27 cellular contexts compared by ENCODE assay signal in genomic region chr18:35324926-35325655, GRCh38. TPM values are rescaled to one million over a fixed set of nuclear protein-coding genes. Genes with fewer than 3 reads are reported as not detected.
DNase-seq lines count a peak whose midpoint lies in the region; ATAC-seq, FAIRE-seq and TF ChIP-seq lines count a peak whose summit lies in the region.
"Had no signal": no experiment of that assay in that cellular context is flagged by ENCODE, and none has a peak within 500 bp of the region (broad histone marks: within the 10 kb centered on the region; RNA-seq: fewer than 3 reads in every experiment).

No MANE protein-coding gene starts in this region.

- H3K36me3 ChIP-seq in endothelial cell of umbilical vein (ENCODE audit: control insufficient read depth in 2 of 2, extremely low read depth in 1 of 2, insufficient read depth in 2 of 2, low read length in 2 of 2) = no peaks in the 10 kb centered on the region
- no peaks in the 10 kb centered on the region for H3K36me3 ChIP-seq in mesodermal cell (ENCODE audit: control insufficient read depth, insufficient read depth, low read length)
- H3K36me3 ChIP-seq: colonic mucosa, ovary, spleen, suprapubic skin had no signal

- no peaks in the 10 kb centered on the region for H3K27me3 ChIP-seq in endothelial cell of umbilical vein (ENCODE audit: control insufficient read depth in 2 of 2, insufficient read depth in 2 of 2, low read length in 2 of 2)
- H3K27me3 ChIP-seq: colonic mucosa, ovary, spleen, suprapubic skin had no signal

- dilution Hi-C loops in endothelial cell of umbilical vein (cut with MboI; ENCODE audit: extremely low pct_ligation_motif_present, low sequenced_read_pairs) = no loop called here

- H3K9ac ChIP-seq in endothelial cell of umbilical vein (replicated peaks; ENCODE audit: extremely low read depth, insufficient read depth, low read length) = no peak overlapping the region

- H2AFZ ChIP-seq in endothelial cell of umbilical vein (ENCODE audit: low read depth, low read length) = peak overlapping the region; percentile 48

- intact Hi-C loops in endothelial cell of umbilical vein (cut with micrococcal nuclease) = no loop called here

- POLR2A ChIA-PET in endothelial cell of umbilical vein (lab: Charles Lee) = no interaction called here

- no peaks in the 10 kb centered on the region for H4K20me1 ChIP-seq in endothelial cell of umbilical vein (replicated peaks; ENCODE audit: control insufficient read depth, extremely low read depth, insufficient read depth, low read length)

- H3K4me3 ChIP-seq in endothelial cell of umbilical vein (replicated peaks in 1 of 3; ENCODE audit: insufficient read depth in 1 of 3, low read depth in 1 of 3, low read length in 3 of 3) (no peak overlapping the region), mesodermal cell (ENCODE audit: extremely low read depth, insufficient read depth, low read length, poor library complexity, severe bottlenecking) (no peak overlapping the region), coronary artery (no peak overlapping the region)
- H3K4me3 ChIP-seq: colonic mucosa, ovary, spleen, suprapubic skin had no signal

- ATAC-seq in GM21723 (IDR thresholded peaks at IDR 0.05; ENCODE audit: unreplicated experiment) = no peak
- no peak for ATAC-seq in GM21526 (IDR thresholded peaks at IDR 0.05; ENCODE audit: low FRiP score, unreplicated experiment)
- ATAC-seq: left colon; stimulated activated naive B cell treated with anti-CD40 and anti-IgM and Interleukin-4, amounts not matched to agents 10 μg/mL and 1 μg/mL and 100 μg/mL, for 72 hours had no signal

- no CpG with 5 or more reads among the region's 2 CpGs for WGBS in mesodermal cell (ENCODE audit: insufficient coverage in 2 of 2), 2 experiments

- peak overlapping the region; percentile 18 for H3K4me2 ChIP-seq in endothelial cell of umbilical vein (ENCODE audit: insufficient read depth, low read length)

- no peaks in the 10 kb centered on the region for H3K79me2 ChIP-seq in endothelial cell of umbilical vein (ENCODE audit: control insufficient read depth, insufficient read depth, low read length)

- H3K4me1 ChIP-seq in endothelial cell of umbilical vein (ENCODE audit: control insufficient read depth, extremely low read depth, insufficient read depth, low read length) (peaks cover 7% of the 10 kb centered on the region), mesodermal cell (ENCODE audit: control insufficient read depth, insufficient read depth, low read length, poor library complexity, severe bottlenecking) (peaks cover 7% of the 10 kb centered on the region)
- H3K4me1 ChIP-seq: colonic mucosa, spleen, suprapubic skin had no signal

- TF ChIP-seq CTCF in endothelial cell of umbilical vein (IDR thresholded peaks at IDR 0.05; ENCODE audit: extremely low read depth in 1 of 2, insufficient read depth in 1 of 2, low read depth in 1 of 2, low read length in 2 of 2) (no peak), coronary artery (IDR thresholded peaks at IDR 0.05) (no peak)

- DNase-seq in ELF-1 (ENCODE audit: low read depth, low spot score) (peak; percentile 34), NCI-H69 (lab: John Stamatoyannopoulos, UW) (peak; percentile 72), endothelial cell of umbilical vein (ENCODE audit: low read depth, low spot score) (peak; percentile 50), coronary artery (ENCODE audit: low spot score) (no peak), NCI-H446 (lab: John Stamatoyannopoulos, UW) (no peak)
- DNase-seq: activated CD4-positive, CD25-positive, alpha-beta regulatory T cell treated with anti-CD3 and anti-CD28 coated beads, Interleukin-2, amount 50 U/mL, for 72 hours; activated gamma-delta T cell treated with Interleukin-2 at 50 U/mL for 16 hours; activated T-cell treated with anti-CD3 and anti-CD28 coated beads, Interleukin-2, amount 50 U/mL, for 24 hours; colonic mucosa; DMS53; Kasumi-1; left colon; naive B cell; NCI-H1694; ovary; retina; RPMI8226; spleen; stimulated activated CD4-positive, alpha-beta T cell treated with anti-CD3 and anti-CD28 coated beads, Interleukin-2, amount 100 ng/mL, for 48 hours; stimulated activated naive B cell treated with anti-CD40 and anti-IgM and Interleukin-4, amounts not matched to agents 10 μg/mL and 1 μg/mL and 100 μg/mL, for 72 hours; T-helper 1 cell had no signal

- no peaks in the 10 kb centered on the region for H3K9me1 ChIP-seq in endothelial cell of umbilical vein (replicated peaks; ENCODE audit: control insufficient read depth, extremely low read depth, insufficient read depth, low read length)

- no TSS peak for BruUV-seq in endothelial cell of umbilical vein (replicated peaks; lab: Mats Ljungman, UMichigan)

- FAIRE-seq in endothelial cell of umbilical vein (lab: Jason Lieb, UNC) = no peak
- FAIRE-seq: GM12891, HTR-8/SVneo had no signal

- H3K9me3 ChIP-seq in endothelial cell of umbilical vein (replicated peaks; ENCODE audit: control insufficient read depth, insufficient read depth, low read length) (no peaks in the 10 kb centered on the region), mesodermal cell (ENCODE audit: control insufficient read depth, low read length) (no peaks in the 10 kb centered on the region)
- H3K9me3 ChIP-seq: colonic mucosa, ovary, suprapubic skin had no signal

- CTCF ChIA-PET in endothelial cell of umbilical vein (lab: Charles Lee) = interaction anchor here (0.7 to 0.9 kb wide), 2 partner anchors 9 to 30 kb away, joined by 3 to 4 read pairs; no protein-coding TSS in a partner anchor

- peak overlapping the region; percentile 7 for H3K27ac ChIP-seq in endothelial cell of umbilical vein (ENCODE audit: insufficient read depth, low read depth, low read length)
- H3K27ac ChIP-seq in mesodermal cell (ENCODE audit: low read depth, low read length, severe bottlenecking) = peak overlapping the region; percentile 33
- no peak overlapping the region for H3K27ac ChIP-seq in coronary artery
- H3K27ac ChIP-seq: colonic mucosa, ovary, spleen, suprapubic skin had no signal

- no peak for TF ChIP-seq POLR2A in endothelial cell of umbilical vein (IDR thresholded peaks at IDR 0.05; ENCODE audit: low read depth, low read length)

TF ChIP-seq in endothelial cell of umbilical vein, 7 proteins besides CTCF, POLR2A, EP300 and RAD21:
- TF ChIP-seq POLR2AphosphoS5 (IDR thresholded peaks at IDR 0.05; ENCODE audit: insufficient read depth, low read depth, low read length) (no peak), MAX (IDR thresholded peaks at IDR 0.05; ENCODE audit: insufficient read depth, insufficient read length) (no peak), GATA2 (IDR thresholded peaks at IDR 0.05; ENCODE audit: insufficient read depth, insufficient read length, low read depth, low read length) (no peak), FOS (IDR thresholded peaks at IDR 0.05; ENCODE audit: borderline replicate concordance, insufficient read depth, low read length) (peak; percentile 4), EZH2 (IDR thresholded peaks at IDR 0.05; ENCODE audit: borderline replicate concordance, low read depth, low read length, severe bottlenecking) (no peak), JUN (IDR thresholded peaks at IDR 0.05; ENCODE audit: borderline replicate concordance, insufficient read depth, insufficient read length, low read depth) (peak; percentile 3)

RNA-seq across cellular contexts. Expression of gene ZNF24, which starts 19.1 kb away (rescaled TPM):
- 38.6 and 40.2 TPM in 2 replicates for total RNA-seq in endothelial cell of umbilical vein
- 7.0 and 10.3 TPM in 2 replicates for polyA plus RNA-seq in endothelial cell of umbilical vein
- 9.7 and 9.8 TPM in 2 replicates for polyA plus RNA-seq in endothelial cell of umbilical vein (2011; cell fraction: cytosol; rRNA removed)
- 22.2 and 26.8 TPM in 2 replicates for polyA plus RNA-seq in endothelial cell of umbilical vein (2011; cell fraction: nucleus; rRNA removed)
- 15.9 and 23.1 TPM in 2 replicates for polyA plus RNA-seq in endothelial cell of umbilical vein (2012)
- 34.9 and 43.1 TPM in 2 replicates for polyA minus RNA-seq in endothelial cell of umbilical vein
- 14.1 TPM for polyA minus RNA-seq in endothelial cell of umbilical vein (2011; cell fraction: cytosol; rRNA and poly(A)+ RNA removed)
- 24.6 and 35.3 TPM in 2 replicates for polyA minus RNA-seq in endothelial cell of umbilical vein (2011; cell fraction: nucleus; rRNA and poly(A)+ RNA removed)
- polyA plus RNA-seq in mesodermal cell (2013, experiment 1 of 2) = 40.7 TPM
- 45.6 TPM for polyA plus RNA-seq in mesodermal cell (2013, experiment 2 of 2)

RNA-seq across cellular contexts. Expression of gene ZSCAN30, which starts 35.1 kb away (rescaled TPM):
- total RNA-seq in endothelial cell of umbilical vein = 14.6 and 18.0 TPM in 2 replicates
- polyA plus RNA-seq in endothelial cell of umbilical vein = 5.9 and 6.7 TPM in 2 replicates
- polyA plus RNA-seq in endothelial cell of umbilical vein (2011; cell fraction: cytosol; rRNA removed) = 5.7 and 6.5 TPM in 2 replicates
- 50.6 and 60.6 TPM in 2 replicates for polyA plus RNA-seq in endothelial cell of umbilical vein (2011; cell fraction: nucleus; rRNA removed)
- polyA plus RNA-seq in endothelial cell of umbilical vein (2012) = 12.5 and 13.5 TPM in 2 replicates
- polyA minus RNA-seq in endothelial cell of umbilical vein = 19.4 and 25.6 TPM in 2 replicates
- polyA minus RNA-seq in endothelial cell of umbilical vein (2011; cell fraction: cytosol; rRNA and poly(A)+ RNA removed) = 1.2 TPM
- 24.2 and 33.0 TPM in 2 replicates for polyA minus RNA-seq in endothelial cell of umbilical vein (2011; cell fraction: nucleus; rRNA and poly(A)+ RNA removed)
- 11.7 TPM for polyA plus RNA-seq in mesodermal cell (2013, experiment 1 of 2)
- 12.9 TPM for polyA plus RNA-seq in mesodermal cell (2013, experiment 2 of 2)

RNA-seq across cellular contexts. Expression of gene ZNF396, which starts 52.0 kb away (rescaled TPM):
- total RNA-seq in endothelial cell of umbilical vein = 0.44 and 0.72 TPM in 2 replicates
- polyA plus RNA-seq in endothelial cell of umbilical vein = 0.14 and 0.28 TPM in 2 replicates
- 0.25 and 0.27 TPM in 2 replicates for polyA plus RNA-seq in endothelial cell of umbilical vein (2011; cell fraction: cytosol; rRNA removed)
- polyA plus RNA-seq in endothelial cell of umbilical vein (2011; cell fraction: nucleus; rRNA removed) = 0.42 and 0.90 TPM in 2 replicates
- 0.27 and 0.52 TPM in 2 replicates for polyA plus RNA-seq in endothelial cell of umbilical vein (2012)
- 0.68 and 0.98 TPM in 2 replicates for polyA minus RNA-seq in endothelial cell of umbilical vein
- not detected for polyA minus RNA-seq in endothelial cell of umbilical vein (2011; cell fraction: cytosol; rRNA and poly(A)+ RNA removed)
- polyA minus RNA-seq in endothelial cell of umbilical vein (2011; cell fraction: nucleus; rRNA and poly(A)+ RNA removed) = 0.43 and 0.58 TPM in 2 replicates
- 1.9 TPM for polyA plus RNA-seq in mesodermal cell (2013, experiment 1 of 2)
- 2.1 TPM for polyA plus RNA-seq in mesodermal cell (2013, experiment 2 of 2)

Comparison
In these comparisons a context has a peak if more than half of its experiments do, and no peak if none do; other contexts are left out.
1. DNase-seq: peak in ELF-1 (single experiment), NCI-H69 (single experiment) and endothelial cell of umbilical vein (single experiment); none in coronary artery (single experiment) and NCI-H446 (0 of 2).
2. H3K27ac ChIP-seq: peak in endothelial cell of umbilical vein (single experiment) and mesodermal cell (single experiment); none in coronary artery (0 of 2).